Comparison of ENCODE assay signal across 1 cellular context in the genomic region with DNA sequence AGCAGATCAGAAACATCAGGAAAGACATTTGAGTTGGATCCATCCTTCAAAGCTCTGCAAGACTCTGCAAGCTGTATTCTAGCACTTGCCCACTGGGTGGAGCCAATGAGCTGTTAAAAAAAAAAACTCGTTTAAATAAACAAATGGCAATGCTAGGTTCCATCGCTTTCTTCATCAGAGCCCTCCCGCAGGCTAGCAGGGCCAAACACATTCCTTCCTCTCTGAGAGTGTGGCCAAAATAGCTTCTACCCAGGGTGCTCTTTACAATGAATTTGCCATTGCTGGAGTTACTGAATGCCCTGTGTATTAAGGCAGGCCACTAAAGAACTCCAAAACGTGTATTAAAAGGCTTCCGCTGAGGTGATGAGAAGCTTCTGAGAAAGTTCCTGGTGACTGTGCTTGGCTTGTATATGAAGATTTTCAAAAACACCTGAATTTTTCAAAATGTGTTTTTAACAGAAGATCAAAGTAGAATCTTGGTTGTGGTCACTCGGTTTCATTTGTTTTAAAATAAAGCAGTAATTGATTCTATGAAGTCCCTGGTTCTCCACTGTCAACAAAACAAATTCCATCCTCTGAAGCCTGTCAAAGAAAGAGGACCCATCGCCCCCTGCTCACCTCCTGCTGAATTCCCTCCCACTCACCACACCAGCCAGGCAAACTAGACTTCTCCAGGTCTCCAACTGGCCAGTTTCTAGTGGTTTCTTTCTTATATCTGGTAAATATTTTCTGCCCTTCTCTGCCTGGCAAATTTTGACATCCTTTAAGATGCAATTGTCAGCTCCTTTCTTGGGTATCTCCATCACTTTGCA.
TF ChIP-seq lines count a peak whose summit lies in the region.

No MANE protein-coding gene starts in this region.

TF ChIP-seq in endothelial cell of umbilical vein, 7 proteins besides CTCF, POLR2A, EP300 and RAD21:
- TF ChIP-seq EZH2 (IDR thresholded peaks at IDR 0.05; ENCODE audit: borderline replicate concordance, low read depth, low read length, severe bottlenecking) (no peak), MYC (IDR thresholded peaks at IDR 0.05; ENCODE audit: low read depth, low read length) (no peak), GATA2 (IDR thresholded peaks at IDR 0.05; ENCODE audit: insufficient read depth, insufficient read length, low read depth, low read length) (no peak), POLR2AphosphoS5 (IDR thresholded peaks at IDR 0.05; ENCODE audit: insufficient read depth, low read depth, low read length) (no peak), JUN (IDR thresholded peaks at IDR 0.05; ENCODE audit: borderline replicate concordance, insufficient read depth, insufficient read length, low read depth) (no peak), MAX (IDR thresholded peaks at IDR 0.05; ENCODE audit: insufficient read depth, insufficient read length) (no peak), FOS (IDR thresholded peaks at IDR 0.05; ENCODE audit: borderline replicate concordance, insufficient read depth, low read length) (no peak)
